1 cellular context compared by ENCODE assay signal in the genomic region with DNA sequence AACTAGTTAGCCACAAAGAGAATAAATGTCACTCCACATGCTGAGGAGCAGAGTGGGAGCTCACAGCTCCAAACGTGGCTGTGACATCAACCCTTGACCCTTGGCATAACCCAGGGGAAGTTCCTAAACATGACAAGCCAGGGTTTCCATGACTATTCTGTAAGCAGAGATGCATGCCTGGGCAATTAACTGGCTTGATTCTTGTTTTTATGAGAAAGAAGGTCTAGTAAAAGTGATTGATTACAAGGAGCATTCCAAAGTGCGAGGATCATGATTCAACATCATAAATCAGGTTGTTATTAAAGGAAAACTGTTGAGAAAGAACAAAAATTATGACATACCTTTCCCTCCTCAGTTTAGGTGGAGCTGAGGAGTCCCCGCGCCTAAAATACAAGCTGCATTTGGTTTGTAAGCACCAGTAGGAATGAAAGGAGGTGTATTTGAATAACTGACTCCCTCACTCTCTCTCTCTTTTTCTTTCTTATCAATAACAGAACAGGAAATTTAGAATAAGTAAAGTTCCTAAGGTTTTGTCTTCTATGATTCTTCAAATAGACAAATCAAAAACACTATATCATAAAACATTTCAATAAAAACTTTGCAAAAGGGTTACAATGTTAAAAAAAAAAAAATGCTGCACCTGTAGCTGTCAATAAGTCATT.
TF ChIP-seq lines count a peak whose summit lies in the region.

No MANE protein-coding gene starts in this region.

TF ChIP-seq in HEK293, 187 proteins besides CTCF, POLR2A, EP300 and RAD21 (continued from another document):
- TF ChIP-seq, protein P1, sequence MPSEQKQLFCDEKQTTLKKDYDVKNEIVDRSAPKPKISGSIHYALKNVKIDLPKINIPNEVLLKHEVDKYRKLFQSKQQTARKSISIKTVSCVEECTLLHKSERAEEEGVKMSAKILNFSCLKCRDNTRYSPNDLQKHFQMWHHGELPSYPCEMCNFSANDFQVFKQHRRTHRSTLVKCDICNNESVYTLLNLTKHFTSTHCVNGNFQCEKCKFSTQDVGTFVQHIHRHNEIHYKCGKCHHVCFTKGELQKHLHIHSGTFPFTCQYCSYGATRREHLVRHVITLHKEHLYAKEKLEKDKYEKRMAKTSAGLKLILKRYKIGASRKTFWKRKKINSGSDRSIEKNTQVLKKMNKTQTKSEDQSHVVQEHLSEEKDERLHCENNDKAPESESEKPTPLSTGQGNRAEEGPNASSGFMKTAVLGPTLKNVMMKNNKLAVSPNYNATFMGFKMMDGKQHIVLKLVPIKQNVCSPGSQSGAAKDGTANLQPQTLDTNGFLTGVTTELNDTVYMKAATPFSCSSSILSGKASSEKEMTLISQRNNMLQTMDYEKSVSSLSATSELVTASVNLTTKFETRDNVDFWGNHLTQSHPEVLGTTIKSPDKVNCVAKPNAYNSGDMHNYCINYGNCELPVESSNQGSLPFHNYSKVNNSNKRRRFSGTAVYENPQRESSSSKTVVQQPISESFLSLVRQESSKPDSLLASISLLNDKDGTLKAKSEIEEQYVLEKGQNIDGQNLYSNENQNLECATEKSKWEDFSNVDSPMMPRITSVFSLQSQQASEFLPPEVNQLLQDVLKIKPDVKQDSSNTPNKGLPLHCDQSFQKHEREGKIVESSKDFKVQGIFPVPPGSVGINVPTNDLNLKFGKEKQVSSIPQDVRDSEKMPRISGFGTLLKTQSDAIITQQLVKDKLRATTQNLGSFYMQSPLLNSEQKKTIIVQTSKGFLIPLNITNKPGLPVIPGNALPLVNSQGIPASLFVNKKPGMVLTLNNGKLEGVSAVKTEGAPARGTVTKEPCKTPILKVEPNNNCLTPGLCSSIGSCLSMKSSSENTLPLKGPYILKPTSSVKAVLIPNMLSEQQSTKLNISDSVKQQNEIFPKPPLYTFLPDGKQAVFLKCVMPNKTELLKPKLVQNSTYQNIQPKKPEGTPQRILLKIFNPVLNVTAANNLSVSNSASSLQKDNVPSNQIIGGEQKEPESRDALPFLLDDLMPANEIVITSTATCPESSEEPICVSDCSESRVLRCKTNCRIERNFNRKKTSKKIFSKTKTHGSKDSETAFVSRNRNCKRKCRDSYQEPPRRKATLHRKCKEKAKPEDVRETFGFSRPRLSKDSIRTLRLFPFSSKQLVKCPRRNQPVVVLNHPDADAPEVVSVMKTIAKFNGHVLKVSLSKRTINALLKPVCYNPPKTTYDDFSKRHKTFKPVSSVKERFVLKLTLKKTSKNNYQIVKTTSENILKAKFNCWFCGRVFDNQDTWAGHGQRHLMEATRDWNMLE (tag by site-specific recombination; conservative IDR thresholded peaks at IDR 0.05; ENCODE audit: low read depth): 0 out of 2 replicates have a peak, but pooled peaks have one; percentile 39
- TF ChIP-seq ZNF558 (tag by site-specific recombination; IDR thresholded peaks at IDR 0.05): 0 out of 2 replicates have a peak, but pooled peaks have one; percentile 69
- 0 out of 2 replicates have a peak, but pooled peaks have one; percentile 16 for TF ChIP-seq ZNF549 (tag by site-specific recombination; IDR thresholded peaks at IDR 0.05)
- no peak for TF ChIP-seq SALL2 (tag by site-specific recombination; IDR thresholded peaks at IDR 0.05; ENCODE audit: borderline replicate concordance)
- no peak for TF ChIP-seq ZNF223 (tag by site-specific recombination; IDR thresholded peaks at IDR 0.05)
- TF ChIP-seq KLF9 (tag by site-specific recombination; IDR thresholded peaks at IDR 0.05; ENCODE audit: low read depth): 0 out of 2 replicates have a peak, but pooled peaks have one; percentile 20
- TF ChIP-seq ZNF555 (tag by site-specific recombination; conservative IDR thresholded peaks at IDR 0.05): no peak
- TF ChIP-seq, protein P2, sequence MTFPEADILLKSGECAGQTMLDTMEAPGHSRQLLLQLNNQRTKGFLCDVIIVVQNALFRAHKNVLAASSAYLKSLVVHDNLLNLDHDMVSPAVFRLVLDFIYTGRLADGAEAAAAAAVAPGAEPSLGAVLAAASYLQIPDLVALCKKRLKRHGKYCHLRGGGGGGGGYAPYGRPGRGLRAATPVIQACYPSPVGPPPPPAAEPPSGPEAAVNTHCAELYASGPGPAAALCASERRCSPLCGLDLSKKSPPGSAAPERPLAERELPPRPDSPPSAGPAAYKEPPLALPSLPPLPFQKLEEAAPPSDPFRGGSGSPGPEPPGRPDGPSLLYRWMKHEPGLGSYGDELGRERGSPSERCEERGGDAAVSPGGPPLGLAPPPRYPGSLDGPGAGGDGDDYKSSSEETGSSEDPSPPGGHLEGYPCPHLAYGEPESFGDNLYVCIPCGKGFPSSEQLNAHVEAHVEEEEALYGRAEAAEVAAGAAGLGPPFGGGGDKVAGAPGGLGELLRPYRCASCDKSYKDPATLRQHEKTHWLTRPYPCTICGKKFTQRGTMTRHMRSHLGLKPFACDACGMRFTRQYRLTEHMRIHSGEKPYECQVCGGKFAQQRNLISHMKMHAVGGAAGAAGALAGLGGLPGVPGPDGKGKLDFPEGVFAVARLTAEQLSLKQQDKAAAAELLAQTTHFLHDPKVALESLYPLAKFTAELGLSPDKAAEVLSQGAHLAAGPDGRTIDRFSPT (tag by site-specific recombination; IDR thresholded peaks at IDR 0.05): peak; percentile 91
- TF ChIP-seq ZBTB8A (tag by site-specific recombination; IDR thresholded peaks at IDR 0.05): 0 out of 2 replicates have a peak, but pooled peaks have one; percentile 58
- TF ChIP-seq ZXDB (tag by site-specific recombination; IDR thresholded peaks at IDR 0.05): peak; percentile 97
- TF ChIP-seq ZFP37 (tag by site-specific recombination; IDR thresholded peaks at IDR 0.05): peak; percentile 90
- peak; percentile 66 for TF ChIP-seq SCRT1 (tag by site-specific recombination; IDR thresholded peaks at IDR 0.05; ENCODE audit: borderline replicate concordance)
- no peak for TF ChIP-seq ZNF138 (tag by site-specific recombination; IDR thresholded peaks at IDR 0.05; ENCODE audit: borderline replicate concordance)
- TF ChIP-seq ZNF266 (tag by site-specific recombination; IDR thresholded peaks at IDR 0.05; ENCODE audit: low read depth): no peak
- TF ChIP-seq, protein P3, sequence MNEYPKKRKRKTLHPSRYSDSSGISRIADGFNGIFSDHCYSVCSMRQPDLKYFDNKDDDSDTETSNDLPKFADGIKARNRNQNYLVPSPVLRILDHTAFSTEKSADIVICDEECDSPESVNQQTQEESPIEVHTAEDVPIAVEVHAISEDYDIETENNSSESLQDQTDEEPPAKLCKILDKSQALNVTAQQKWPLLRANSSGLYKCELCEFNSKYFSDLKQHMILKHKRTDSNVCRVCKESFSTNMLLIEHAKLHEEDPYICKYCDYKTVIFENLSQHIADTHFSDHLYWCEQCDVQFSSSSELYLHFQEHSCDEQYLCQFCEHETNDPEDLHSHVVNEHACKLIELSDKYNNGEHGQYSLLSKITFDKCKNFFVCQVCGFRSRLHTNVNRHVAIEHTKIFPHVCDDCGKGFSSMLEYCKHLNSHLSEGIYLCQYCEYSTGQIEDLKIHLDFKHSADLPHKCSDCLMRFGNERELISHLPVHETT (tag by site-specific recombination; IDR thresholded peaks at IDR 0.05): peak; percentile 95
- TF ChIP-seq MYNN (tag by site-specific recombination; IDR thresholded peaks at IDR 0.05; ENCODE audit: borderline replicate concordance): no peak
- no peak for TF ChIP-seq ZNF777 (tag by site-specific recombination; IDR thresholded peaks at IDR 0.05; ENCODE audit: borderline replicate concordance)
- peak; percentile 81 for TF ChIP-seq ZSCAN23 (tag by site-specific recombination; IDR thresholded peaks at IDR 0.05)
- no peak for TF ChIP-seq ZNF221 (tag by site-specific recombination; IDR thresholded peaks at IDR 0.05; ENCODE audit: borderline replicate concordance)
- TF ChIP-seq, protein P4, sequence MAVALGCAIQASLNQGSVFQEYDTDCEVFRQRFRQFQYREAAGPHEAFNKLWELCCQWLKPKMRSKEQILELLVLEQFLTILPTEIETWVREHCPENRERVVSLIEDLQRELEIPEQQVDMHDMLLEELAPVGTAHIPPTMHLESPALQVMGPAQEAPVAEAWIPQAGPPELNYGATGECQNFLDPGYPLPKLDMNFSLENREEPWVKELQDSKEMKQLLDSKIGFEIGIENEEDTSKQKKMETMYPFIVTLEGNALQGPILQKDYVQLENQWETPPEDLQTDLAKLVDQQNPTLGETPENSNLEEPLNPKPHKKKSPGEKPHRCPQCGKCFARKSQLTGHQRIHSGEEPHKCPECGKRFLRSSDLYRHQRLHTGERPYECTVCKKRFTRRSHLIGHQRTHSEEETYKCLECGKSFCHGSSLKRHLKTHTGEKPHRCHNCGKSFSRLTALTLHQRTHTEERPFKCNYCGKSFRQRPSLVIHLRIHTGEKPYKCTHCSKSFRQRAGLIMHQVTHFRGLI (tag by site-specific recombination; IDR thresholded peaks at IDR 0.05): peak; percentile 57; the same call in 1 of the 2 replicates
- TF ChIP-seq, protein P5, sequence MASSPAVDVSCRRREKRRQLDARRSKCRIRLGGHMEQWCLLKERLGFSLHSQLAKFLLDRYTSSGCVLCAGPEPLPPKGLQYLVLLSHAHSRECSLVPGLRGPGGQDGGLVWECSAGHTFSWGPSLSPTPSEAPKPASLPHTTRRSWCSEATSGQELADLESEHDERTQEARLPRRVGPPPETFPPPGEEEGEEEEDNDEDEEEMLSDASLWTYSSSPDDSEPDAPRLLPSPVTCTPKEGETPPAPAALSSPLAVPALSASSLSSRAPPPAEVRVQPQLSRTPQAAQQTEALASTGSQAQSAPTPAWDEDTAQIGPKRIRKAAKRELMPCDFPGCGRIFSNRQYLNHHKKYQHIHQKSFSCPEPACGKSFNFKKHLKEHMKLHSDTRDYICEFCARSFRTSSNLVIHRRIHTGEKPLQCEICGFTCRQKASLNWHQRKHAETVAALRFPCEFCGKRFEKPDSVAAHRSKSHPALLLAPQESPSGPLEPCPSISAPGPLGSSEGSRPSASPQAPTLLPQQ (tag by site-specific recombination; IDR thresholded peaks at IDR 0.05): peak; percentile 63; the same call in 1 of the 2 replicates
- TF ChIP-seq, protein P6, sequence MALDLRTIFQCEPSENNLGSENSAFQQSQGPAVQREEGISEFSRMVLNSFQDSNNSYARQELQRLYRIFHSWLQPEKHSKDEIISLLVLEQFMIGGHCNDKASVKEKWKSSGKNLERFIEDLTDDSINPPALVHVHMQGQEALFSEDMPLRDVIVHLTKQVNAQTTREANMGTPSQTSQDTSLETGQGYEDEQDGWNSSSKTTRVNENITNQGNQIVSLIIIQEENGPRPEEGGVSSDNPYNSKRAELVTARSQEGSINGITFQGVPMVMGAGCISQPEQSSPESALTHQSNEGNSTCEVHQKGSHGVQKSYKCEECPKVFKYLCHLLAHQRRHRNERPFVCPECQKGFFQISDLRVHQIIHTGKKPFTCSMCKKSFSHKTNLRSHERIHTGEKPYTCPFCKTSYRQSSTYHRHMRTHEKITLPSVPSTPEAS (tag by site-specific recombination; IDR thresholded peaks at IDR 0.05): peak; percentile 69
- TF ChIP-seq ZNF701 (tag by site-specific recombination; IDR thresholded peaks at IDR 0.05): no peak
- TF ChIP-seq, protein P7, sequence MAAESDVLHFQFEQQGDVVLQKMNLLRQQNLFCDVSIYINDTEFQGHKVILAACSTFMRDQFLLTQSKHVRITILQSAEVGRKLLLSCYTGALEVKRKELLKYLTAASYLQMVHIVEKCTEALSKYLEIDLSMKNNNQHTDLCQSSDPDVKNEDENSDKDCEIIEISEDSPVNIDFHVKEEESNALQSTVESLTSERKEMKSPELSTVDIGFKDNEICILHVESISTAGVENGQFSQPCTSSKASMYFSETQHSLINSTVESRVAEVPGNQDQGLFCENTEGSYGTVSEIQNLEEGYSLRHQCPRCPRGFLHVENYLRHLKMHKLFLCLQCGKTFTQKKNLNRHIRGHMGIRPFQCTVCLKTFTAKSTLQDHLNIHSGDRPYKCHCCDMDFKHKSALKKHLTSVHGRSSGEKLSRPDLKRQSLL (tag by site-specific recombination; IDR thresholded peaks at IDR 0.05): peak; percentile 42; the same call in 1 of the 2 replicates
- no peak for TF ChIP-seq ZNF776 (tag by site-specific recombination; IDR thresholded peaks at IDR 0.05; ENCODE audit: borderline replicate concordance)
- TF ChIP-seq ZNF24 (tag by site-specific recombination; IDR thresholded peaks at IDR 0.05): peak; percentile 95; the same call in 1 of the 2 replicates
- TF ChIP-seq GLIS2 (tag by site-specific recombination; IDR thresholded peaks at IDR 0.05): no peak
- TF ChIP-seq, protein P8, sequence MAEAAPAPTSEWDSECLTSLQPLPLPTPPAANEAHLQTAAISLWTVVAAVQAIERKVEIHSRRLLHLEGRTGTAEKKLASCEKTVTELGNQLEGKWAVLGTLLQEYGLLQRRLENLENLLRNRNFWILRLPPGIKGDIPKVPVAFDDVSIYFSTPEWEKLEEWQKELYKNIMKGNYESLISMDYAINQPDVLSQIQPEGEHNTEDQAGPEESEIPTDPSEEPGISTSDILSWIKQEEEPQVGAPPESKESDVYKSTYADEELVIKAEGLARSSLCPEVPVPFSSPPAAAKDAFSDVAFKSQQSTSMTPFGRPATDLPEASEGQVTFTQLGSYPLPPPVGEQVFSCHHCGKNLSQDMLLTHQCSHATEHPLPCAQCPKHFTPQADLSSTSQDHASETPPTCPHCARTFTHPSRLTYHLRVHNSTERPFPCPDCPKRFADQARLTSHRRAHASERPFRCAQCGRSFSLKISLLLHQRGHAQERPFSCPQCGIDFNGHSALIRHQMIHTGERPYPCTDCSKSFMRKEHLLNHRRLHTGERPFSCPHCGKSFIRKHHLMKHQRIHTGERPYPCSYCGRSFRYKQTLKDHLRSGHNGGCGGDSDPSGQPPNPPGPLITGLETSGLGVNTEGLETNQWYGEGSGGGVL (tag by site-specific recombination; IDR thresholded peaks at IDR 0.05): 0 out of 2 replicates have a peak, but pooled peaks have one; percentile 22
- TF ChIP-seq ZNF324 (tag by site-specific recombination; IDR thresholded peaks at IDR 0.05): peak; percentile 81; the same call in 1 of the 2 replicates
- TF ChIP-seq, protein P9, sequence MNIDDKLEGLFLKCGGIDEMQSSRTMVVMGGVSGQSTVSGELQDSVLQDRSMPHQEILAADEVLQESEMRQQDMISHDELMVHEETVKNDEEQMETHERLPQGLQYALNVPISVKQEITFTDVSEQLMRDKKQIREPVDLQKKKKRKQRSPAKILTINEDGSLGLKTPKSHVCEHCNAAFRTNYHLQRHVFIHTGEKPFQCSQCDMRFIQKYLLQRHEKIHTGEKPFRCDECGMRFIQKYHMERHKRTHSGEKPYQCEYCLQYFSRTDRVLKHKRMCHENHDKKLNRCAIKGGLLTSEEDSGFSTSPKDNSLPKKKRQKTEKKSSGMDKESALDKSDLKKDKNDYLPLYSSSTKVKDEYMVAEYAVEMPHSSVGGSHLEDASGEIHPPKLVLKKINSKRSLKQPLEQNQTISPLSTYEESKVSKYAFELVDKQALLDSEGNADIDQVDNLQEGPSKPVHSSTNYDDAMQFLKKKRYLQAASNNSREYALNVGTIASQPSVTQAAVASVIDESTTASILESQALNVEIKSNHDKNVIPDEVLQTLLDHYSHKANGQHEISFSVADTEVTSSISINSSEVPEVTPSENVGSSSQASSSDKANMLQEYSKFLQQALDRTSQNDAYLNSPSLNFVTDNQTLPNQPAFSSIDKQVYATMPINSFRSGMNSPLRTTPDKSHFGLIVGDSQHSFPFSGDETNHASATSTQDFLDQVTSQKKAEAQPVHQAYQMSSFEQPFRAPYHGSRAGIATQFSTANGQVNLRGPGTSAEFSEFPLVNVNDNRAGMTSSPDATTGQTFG (tag by site-specific recombination; IDR thresholded peaks at IDR 0.05; ENCODE audit: borderline replicate concordance): no peak
- TF ChIP-seq ZFP41 (tag by site-specific recombination; IDR thresholded peaks at IDR 0.05; ENCODE audit: borderline replicate concordance): no peak
- peak; percentile 99 for TF ChIP-seq ZNF843 (tag by site-specific recombination; IDR thresholded peaks at IDR 0.05)
